ENCODE assay signal across 9 cellular contexts in the genomic region with DNA sequence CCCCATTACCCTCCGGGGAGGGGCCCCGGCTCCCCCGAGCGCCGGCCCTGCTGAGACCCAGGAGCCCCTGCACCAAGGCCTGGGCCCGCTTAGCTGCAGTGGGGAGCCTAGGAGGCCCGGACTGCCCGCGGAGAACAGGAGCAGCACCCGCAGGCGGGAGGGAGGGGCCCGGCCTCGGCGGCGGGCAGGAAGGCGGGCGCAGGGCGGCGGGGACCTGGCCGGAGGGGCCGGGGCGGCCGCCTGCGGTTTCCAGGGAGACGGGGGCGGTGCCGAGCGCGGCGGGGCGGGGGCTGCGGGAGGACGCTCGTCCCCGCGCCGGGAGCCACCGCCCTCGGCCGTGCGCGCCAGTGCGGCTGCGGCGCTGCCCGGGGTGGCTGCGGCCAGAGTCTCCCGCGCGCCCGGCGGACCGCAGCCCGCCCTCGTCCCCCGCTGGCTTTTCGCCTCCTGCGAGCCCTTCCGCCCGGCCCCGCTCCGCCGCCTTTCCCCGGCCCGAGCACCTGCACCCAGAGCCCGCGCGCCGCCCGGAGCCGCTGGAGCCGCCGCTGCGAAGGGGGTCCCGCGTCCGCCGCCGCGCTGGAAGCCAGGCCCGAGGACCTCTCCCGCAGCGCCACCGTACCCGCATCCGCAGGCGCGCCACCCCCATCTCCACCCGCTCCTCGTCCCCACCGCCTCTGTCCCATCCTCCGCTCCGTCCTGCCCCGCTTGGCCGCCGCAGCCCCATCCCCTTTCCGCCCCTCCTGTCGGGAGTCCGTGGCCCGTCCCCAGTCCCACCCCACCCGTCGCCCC. TPM values are rescaled to one million over a fixed set of nuclear protein-coding genes. Genes with fewer than 3 reads are reported as not detected.
DNase-seq lines count a peak whose midpoint lies in the region; ATAC-seq and TF ChIP-seq lines count a peak whose summit lies in the region.
"Had no signal": no experiment of that assay in that cellular context is flagged by ENCODE, and none has a peak within 500 bp of the region (broad histone marks: within the 10 kb centered on the region; RNA-seq: fewer than 3 reads in every experiment).

No MANE protein-coding gene starts in this region.

- H2AFZ ChIP-seq in OCI-LY7 (ENCODE audit: low read length), result no peak overlapping the region

- BruUV-seq in OCI-LY7 (replicated peaks; lab: Mats Ljungman, UMichigan), result no TSS peak

- no peaks in the 10 kb centered on the region for H3K79me2 ChIP-seq in OCI-LY7 (ENCODE audit: insufficient read depth, low read depth, low read length)

- H3K4me1 ChIP-seq in mesodermal cell (ENCODE audit: control insufficient read depth, insufficient read depth, low read length, poor library complexity, severe bottlenecking) (peaks cover 57% of the 10 kb centered on the region), tibial nerve (peaks cover 0 to 81% (median 41%) of the 10 kb centered on the region in 4 donors), OCI-LY7 (ENCODE audit: insufficient read depth, low read length, poor library complexity, severe bottlenecking) (no peaks in the 10 kb centered on the region)

- H3K27me3 ChIP-seq in tibial nerve, result peaks cover 0 to 6% of the 10 kb centered on the region in 2 donors

- no peak for TF ChIP-seq EP300 in tibial nerve (IDR thresholded peaks at IDR 0.05)

- H3K9me2 ChIP-seq in OCI-LY7 (ENCODE audit: insufficient read depth, low read length), result no peaks in the 10 kb centered on the region

- TF ChIP-seq POLR2A in tibial nerve (IDR thresholded peaks at IDR 0.05), result peak in 1 of 2 donors; percentile 41

- H3K36me3 ChIP-seq in mesodermal cell (ENCODE audit: control insufficient read depth, insufficient read depth, low read length) (no peaks in the 10 kb centered on the region), tibial nerve (no peaks in the 10 kb centered on the region), OCI-LY7 (ENCODE audit: insufficient read depth, low read length) (no peaks in the 10 kb centered on the region)

- no peak for DNase-seq in activated naive CD4-positive, alpha-beta T cell treated with anti-CD3 and anti-CD28 coated beads, Interleukin-2, amount 50 U/mL, for 72 hours (ENCODE audit: low spot score in 2 of 2)
- DNase-seq in activated naive CD4-positive, alpha-beta T cell treated with anti-CD3 and anti-CD28 coated beads, Interleukin-2, amount 50 U/mL, for 16 hours, result no peak
- peak; percentile 68 for DNase-seq in RWPE1 (ENCODE audit: low spot score)
- peak; percentile 53 for DNase-seq in epithelial cell of esophagus (ENCODE audit: low read depth)
- DNase-seq in tibial nerve (ENCODE audit: low spot score in 2 of 2), result no peak
- no peak for DNase-seq in OCI-LY7 (ENCODE audit: low spot score)

- H4K20me1 ChIP-seq in OCI-LY7 (ENCODE audit: insufficient read depth, low read length), result no peaks in the 10 kb centered on the region

- CTCF ChIA-PET in RWPE1 (lab: Yijun Ruan, JAX) (interaction anchor here (0.6 kb wide), 1 partner anchor 365 kb away, joined by 5 read pairs; no protein-coding TSS in a partner anchor), OCI-LY7 (lab: Charles Lee; ENCODE audit: unreplicated experiment) (no interaction called here)

- H3K27ac Mint-ChIP-seq in activated naive CD4-positive, alpha-beta T cell treated with anti-CD3 and anti-CD28 coated beads, Interleukin-2, amount 50 U/mL, for 72 hours, result no peak overlapping the region
- H3K27ac Mint-ChIP-seq: activated naive CD8-positive, alpha-beta T cell had no signal

- no peak overlapping the region; the same call in 1 of the 2 replicates for H3K4me2 ChIP-seq in OCI-LY7 (ENCODE audit: low read length)

- peaks cover 0 to 4% of the 10 kb centered on the region in 2 donors for H3K36me3 Mint-ChIP-seq in activated naive CD4-positive, alpha-beta T cell treated with anti-CD3 and anti-CD28 coated beads, Interleukin-2, amount 50 U/mL, for 72 hours
- H3K36me3 Mint-ChIP-seq: activated naive CD8-positive, alpha-beta T cell had no signal

- 0% methylated on average over 62 to 68 of the region's 102 CpGs for WGBS in mesodermal cell (ENCODE audit: insufficient coverage in 2 of 2), 2 experiments
- 0 to 1% methylated on average over 40 to 55 of the region's 102 CpGs for WGBS in tibial nerve, 2 donors

- H3K9me3 ChIP-seq in mesodermal cell (ENCODE audit: control insufficient read depth, low read length) (no peaks in the 10 kb centered on the region), tibial nerve (no peaks in the 10 kb centered on the region), OCI-LY7 (ENCODE audit: low read length) (no peaks in the 10 kb centered on the region)

- no peak for TF ChIP-seq CTCF in RWPE1 (conservative IDR thresholded peaks at IDR 0.05; ENCODE audit: low read depth)
- no peak for TF ChIP-seq CTCF in epithelial cell of esophagus (IDR thresholded peaks at IDR 0.05; ENCODE audit: insufficient read depth, low read depth, low read length, missing control alignments)
- TF ChIP-seq CTCF in tibial nerve (IDR thresholded peaks at IDR 0.05), result no peak
- no peak for TF ChIP-seq CTCF in OCI-LY7 (conservative IDR thresholded peaks at IDR 0.05; ENCODE audit: low read length)

- intact Hi-C loops in OCI-LY7 (cut with micrococcal nuclease; ENCODE audit: unreplicated experiment), result no loop called here

- H3K4me3 ChIP-seq in epithelial cell of esophagus (ENCODE audit: low read length), result peak overlapping the region; percentile 50
- peak overlapping the region; percentile 47 for H3K4me3 ChIP-seq in mesodermal cell (ENCODE audit: extremely low read depth, insufficient read depth, low read length, poor library complexity, severe bottlenecking)
- H3K4me3 ChIP-seq in tibial nerve, result peak overlapping the region; percentile 45 to 70 (median 54)
- H3K4me3 ChIP-seq in OCI-LY7 (ENCODE audit: low read depth, low read length, poor library complexity, severe bottlenecking), result no peak overlapping the region

- no peaks in the 10 kb centered on the region for H3K9me3 Mint-ChIP-seq in activated naive CD4-positive, alpha-beta T cell treated with anti-CD3 and anti-CD28 coated beads, Interleukin-2, amount 50 U/mL, for 72 hours

- H3K27ac ChIP-seq in RWPE1 (peak overlapping the region; percentile 100), mesodermal cell (ENCODE audit: low read depth, low read length, severe bottlenecking) (no peak overlapping the region), tibial nerve (peak overlapping the region in 3 of 4 donors; percentile 65 to 75 (median 70)), OCI-LY7 (ENCODE audit: low read depth, low read length, poor library complexity, severe bottlenecking) (no peak overlapping the region)

- POLR2A ChIA-PET in RWPE1 (lab: Yijun Ruan, JAX; ENCODE audit: low non-redundant PET) (no interaction called here), OCI-LY7 (lab: Charles Lee) (no interaction called here)

- peak; percentile 30 for ATAC-seq in activated naive CD4-positive, alpha-beta T cell treated with anti-CD3 and anti-CD28 coated beads, Interleukin-2, amount 50 U/mL, for 72 hours
- ATAC-seq in HG03039 (IDR thresholded peaks at IDR 0.05; ENCODE audit: unreplicated experiment), result no peak

RNA-seq across cellular contexts. Expression of a gene that starts 17.2 kb away (rescaled TPM):
- 1 to 10 TPM; 1.6 to 5.5 TPM for total RNA-seq in activated naive CD4-positive, alpha-beta T cell treated with anti-CD3 and anti-CD28 coated beads, Interleukin-2, amount 50 U/mL, for 72 hours
- polyA plus RNA-seq in mesodermal cell (2013, experiment 1 of 2), result 61.4 TPM
- 48.8 TPM for polyA plus RNA-seq in mesodermal cell (2013, experiment 2 of 2)
- 100 to 1,000 TPM; 117 to 153 (median 144) TPM for total RNA-seq in tibial nerve
- total RNA-seq in OCI-LY7 (2014; rRNA removed; shearing (Covaris generic)), result 1.4 and 2.4 TPM in 2 replicates
- 3.0 and 4.0 TPM in 2 replicates for total RNA-seq in OCI-LY7 (2022)

Comparison
In these comparisons a context has a peak if more than half of its experiments do, and no peak if none do; other contexts are left out.
1. DNase-seq: peak in RWPE1 (single experiment) and epithelial cell of esophagus (single experiment); none in activated naive CD4-positive, alpha-beta T cell treated with anti-CD3 and anti-CD28 coated beads, Interleukin-2, amount 50 U/mL, for 72 hours (0 of 2), activated naive CD4-positive, alpha-beta T cell treated with anti-CD3 and anti-CD28 coated beads, Interleukin-2, amount 50 U/mL, for 16 hours (single experiment), tibial nerve (0 of 2) and OCI-LY7 (single experiment).
2. H3K27ac ChIP-seq: peak in RWPE1 (single experiment) and tibial nerve (3 of 4); none in mesodermal cell (single experiment) and OCI-LY7 (single experiment).
3. RNA of a gene that starts 17.2 kb away (total RNA-seq): 117 to 153 TPM in tibial nerve; 1.6 to 5.5 TPM in activated naive CD4-positive, alpha-beta T cell treated with anti-CD3 and anti-CD28 coated beads, Interleukin-2, amount 50 U/mL, for 72 hours and 1.4 to 4.0 TPM in OCI-LY7; every median in the first group is over 10 times any median in the second.